Comparison of ENCODE assay signal across 7 cellular contexts in the genomic region with DNA sequence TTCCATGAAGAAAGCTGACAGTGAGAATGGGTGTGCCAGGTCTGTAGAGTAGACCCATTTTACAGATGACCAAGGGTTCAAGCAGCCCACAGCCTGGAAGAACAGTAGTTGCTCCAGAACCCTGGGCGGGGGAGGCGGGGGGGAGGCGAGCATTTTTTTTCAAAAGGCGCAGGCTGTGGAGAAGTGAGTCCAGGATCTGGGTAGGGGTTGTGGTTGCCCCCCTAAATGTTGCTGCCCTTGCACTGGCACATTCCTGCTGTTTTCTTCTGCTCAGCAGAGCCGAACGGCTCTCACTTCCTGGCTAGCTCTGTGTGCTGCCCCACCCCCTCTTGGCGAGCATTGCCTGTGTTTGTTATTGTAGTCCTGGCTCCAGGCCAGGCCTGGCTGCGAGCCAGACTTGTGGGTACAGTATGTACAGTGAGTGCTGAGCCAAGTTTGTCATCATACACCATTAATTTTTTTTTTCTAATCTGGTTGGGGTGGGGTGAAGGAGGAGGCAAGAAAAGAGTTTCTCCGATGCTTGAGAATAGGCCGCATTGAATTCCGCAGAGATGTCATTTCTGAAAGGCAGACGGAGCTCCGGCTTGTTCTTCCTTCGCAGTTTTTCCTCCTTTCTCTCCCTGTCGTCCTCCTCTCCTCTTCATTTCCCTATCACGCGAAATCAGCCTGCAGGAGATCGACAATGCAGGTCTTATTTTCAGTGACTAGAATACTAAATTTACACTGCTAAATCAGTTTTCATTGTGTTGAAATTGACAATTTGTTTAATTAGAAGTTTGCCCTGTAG.
DNase-seq lines count a peak whose midpoint lies in the region; ATAC-seq and TF ChIP-seq lines count a peak whose summit lies in the region.

No MANE protein-coding gene starts in this region.

- H3K4me1 ChIP-seq in PC-9 (replicated peaks; ENCODE audit: insufficient read depth): 0 out of 2 replicates have a peak, but pooled peaks cover 15% of the 10 kb centered on the region
- peaks cover 83 to 99% (median 87%) of the 10 kb centered on the region in 3 donors for H3K4me1 ChIP-seq in esophagus squamous epithelium
- peaks cover 23 to 70% of the 10 kb centered on the region in 2 donors for H3K4me1 ChIP-seq in naive thymus-derived CD4-positive, alpha-beta T cell (ENCODE audit: control insufficient read depth in 2 of 2, insufficient read depth in 2 of 2, low read length in 2 of 2)

- POLR2A ChIA-PET in PC-9 (lab: Charles Lee; ENCODE audit: unreplicated experiment): no interaction called here
- POLR2A ChIA-PET in naive thymus-derived CD4-positive, alpha-beta T cell (lab: Charles Lee): interaction anchor here (0.5 to 20.6 kb wide), 10 partner anchors 10 to 101 kb away, joined by 3 to 363 read pairs (median 3); a partner anchor contains a TSS

- H3K27ac ChIP-seq in PC-9: no peak overlapping the region
- peak overlapping the region; percentile 89 to 99 (median 97) for H3K27ac ChIP-seq in esophagus squamous epithelium
- peak overlapping the region; percentile 62 for H3K27ac ChIP-seq in naive thymus-derived CD4-positive, alpha-beta T cell (ENCODE audit: low read depth, low read length)

- peaks cover 91% of the 10 kb centered on the region for H3K27me3 ChIP-seq in PC-9 (ENCODE audit: insufficient read depth, low read depth)
- peaks cover 0 to 12% (median 0%) of the 10 kb centered on the region in 4 donors for H3K27me3 ChIP-seq in esophagus squamous epithelium
- no peaks in the 10 kb centered on the region for H3K27me3 ChIP-seq in naive thymus-derived CD4-positive, alpha-beta T cell (ENCODE audit: control insufficient read depth in 2 of 2, insufficient read depth in 2 of 2, low read length in 2 of 2)

- WGBS in esophagus squamous epithelium, 2 donors: 1 to 12% methylated on average over 12 to 18 of the region's 18 CpGs

- 0 out of 2 replicates have a peak overlapping the region, but pooled peaks have one; percentile 4 for H3K4me2 ChIP-seq in PC-9

- TF ChIP-seq POLR2A in esophagus squamous epithelium (IDR thresholded peaks at IDR 0.05): peak in 2 of 4 donors; percentile 44 to 70

- no peaks in the 10 kb centered on the region for H3F3A ChIP-seq in PC-9 (ENCODE audit: insufficient read depth, low read depth)

- no peaks in the 10 kb centered on the region for H3K79me2 ChIP-seq in PC-9 (ENCODE audit: low read depth)

- H3K9me2 ChIP-seq in PC-9 (ENCODE audit: insufficient read depth): no peaks in the 10 kb centered on the region

- H3K4me3 Mint-ChIP-seq in naive thymus-derived CD4-positive, alpha-beta T cell: peak overlapping the region; percentile 53 to 85 (median 78)

- peak; percentile 68 for ATAC-seq in GM19395 (IDR thresholded peaks at IDR 0.05; ENCODE audit: unreplicated experiment)
- peak; percentile 97 for ATAC-seq in naive thymus-derived CD4-positive, alpha-beta T cell

- no TSS peak for BruUV-seq in PC-9 (replicated peaks; lab: Mats Ljungman, UMichigan)

- H3K4me3 ChIP-seq in PC-9 (no peak overlapping the region), esophagus squamous epithelium (peak overlapping the region in 3 of 4 donors; percentile 12 to 48 (median 22))
- H3K4me3 ChIP-seq in naive thymus-derived CD4-positive, alpha-beta T cell (ENCODE audit: low read length): peak overlapping the region; percentile 21

- H3K36me3 Mint-ChIP-seq in naive thymus-derived CD4-positive, alpha-beta T cell: peaks cover 0 to 16% (median 0%) of the 10 kb centered on the region in 5 donors

- TF ChIP-seq CTCF in PC-9 (conservative IDR thresholded peaks at IDR 0.05) (no peak), esophagus squamous epithelium (IDR thresholded peaks at IDR 0.05) (peak in 2 of 6 experiments; percentile 9 to 33)

- CTCF ChIA-PET in PC-9 (lab: Charles Lee): no interaction called here
- CTCF ChIA-PET in naive thymus-derived CD4-positive, alpha-beta T cell (lab: Charles Lee): interaction anchor here (0.7 to 6.1 kb wide), 13 partner anchors 9 to 247 kb away, joined by 3 to 47 read pairs (median 5); a partner anchor contains a TSS

- H3K9me3 ChIP-seq in PC-9 (ENCODE audit: insufficient read depth, low read depth) (no peaks in the 10 kb centered on the region), esophagus squamous epithelium (no peaks in the 10 kb centered on the region)
- no peaks in the 10 kb centered on the region for H3K9me3 ChIP-seq in naive thymus-derived CD4-positive, alpha-beta T cell (ENCODE audit: control insufficient read depth in 2 of 3, low read length in 3 of 3)

- H3K36me3 ChIP-seq in PC-9 (ENCODE audit: low read depth): no peaks in the 10 kb centered on the region
- H3K36me3 ChIP-seq in esophagus squamous epithelium: peaks cover 0 to 33% (median 0%) of the 10 kb centered on the region in 3 donors
- no peaks in the 10 kb centered on the region for H3K36me3 ChIP-seq in naive thymus-derived CD4-positive, alpha-beta T cell (ENCODE audit: control insufficient read depth in 2 of 3, insufficient read depth in 3 of 3, low read length in 3 of 3)

- peaks cover 57 to 98% (median 90%) of the 10 kb centered on the region in 7 donors for H3K4me1 Mint-ChIP-seq in naive thymus-derived CD4-positive, alpha-beta T cell

- no peaks in the 10 kb centered on the region for H3K27me3 Mint-ChIP-seq in naive thymus-derived CD4-positive, alpha-beta T cell

- peaks cover 11% of the 10 kb centered on the region for H4K20me1 ChIP-seq in PC-9 (ENCODE audit: insufficient read depth)

- peak; percentile 95 for DNase-seq in KG1 (lab: John Stamatoyannopoulos, UW)
- DNase-seq in PC-9: peak; percentile 84 to 85
- peak; percentile 97 for DNase-seq in activated T-helper 1 cell treated with Interleukin-2 at 50 U/mL for 16 hours (ENCODE audit: low read depth)
- DNase-seq in esophagus squamous epithelium (lab: John Stamatoyannopoulos, UW): peak; percentile 94
- DNase-seq in naive thymus-derived CD4-positive, alpha-beta T cell: peak; percentile 79 to 100 (median 99)
- peak; percentile 83 to 86 for DNase-seq in stimulated activated CD8-positive, alpha-beta memory T cell treated with anti-CD3 and anti-CD28 coated beads, Interleukin-7, amount 100 ng/mL, for 4 hours (ENCODE audit: low read depth in 2 of 2)

- intact Hi-C loops in PC-9 (cut with micrococcal nuclease; ENCODE audit: unreplicated experiment): no loop called here
- intact Hi-C loops in esophagus squamous epithelium (cut with DNase I): no loop called here
- intact Hi-C loops in naive thymus-derived CD4-positive, alpha-beta T cell (cut with micrococcal nuclease): loop anchor here (1.0 to 10.0 kb wide), 20 partner anchors 8 to 385 kb away; a partner anchor contains a TSS

- H3K9me3 Mint-ChIP-seq in naive thymus-derived CD4-positive, alpha-beta T cell: peaks cover 0 to 6% (median 0%) of the 10 kb centered on the region in 11 donors

- no peak overlapping the region for H2AFZ ChIP-seq in PC-9

- peak overlapping the region; percentile 88 to 98 (median 93) for H3K27ac Mint-ChIP-seq in naive thymus-derived CD4-positive, alpha-beta T cell

Comparison
In these comparisons a context has a peak if more than half of its experiments do, and no peak if none do; other contexts are left out.
1. intact Hi-C loops: an anchor here in naive thymus-derived CD4-positive, alpha-beta T cell (1.0 to 10.0 kb wide); none called in PC-9 and esophagus squamous epithelium.